8 cellular contexts compared by ENCODE assay signal in the genomic region with DNA sequence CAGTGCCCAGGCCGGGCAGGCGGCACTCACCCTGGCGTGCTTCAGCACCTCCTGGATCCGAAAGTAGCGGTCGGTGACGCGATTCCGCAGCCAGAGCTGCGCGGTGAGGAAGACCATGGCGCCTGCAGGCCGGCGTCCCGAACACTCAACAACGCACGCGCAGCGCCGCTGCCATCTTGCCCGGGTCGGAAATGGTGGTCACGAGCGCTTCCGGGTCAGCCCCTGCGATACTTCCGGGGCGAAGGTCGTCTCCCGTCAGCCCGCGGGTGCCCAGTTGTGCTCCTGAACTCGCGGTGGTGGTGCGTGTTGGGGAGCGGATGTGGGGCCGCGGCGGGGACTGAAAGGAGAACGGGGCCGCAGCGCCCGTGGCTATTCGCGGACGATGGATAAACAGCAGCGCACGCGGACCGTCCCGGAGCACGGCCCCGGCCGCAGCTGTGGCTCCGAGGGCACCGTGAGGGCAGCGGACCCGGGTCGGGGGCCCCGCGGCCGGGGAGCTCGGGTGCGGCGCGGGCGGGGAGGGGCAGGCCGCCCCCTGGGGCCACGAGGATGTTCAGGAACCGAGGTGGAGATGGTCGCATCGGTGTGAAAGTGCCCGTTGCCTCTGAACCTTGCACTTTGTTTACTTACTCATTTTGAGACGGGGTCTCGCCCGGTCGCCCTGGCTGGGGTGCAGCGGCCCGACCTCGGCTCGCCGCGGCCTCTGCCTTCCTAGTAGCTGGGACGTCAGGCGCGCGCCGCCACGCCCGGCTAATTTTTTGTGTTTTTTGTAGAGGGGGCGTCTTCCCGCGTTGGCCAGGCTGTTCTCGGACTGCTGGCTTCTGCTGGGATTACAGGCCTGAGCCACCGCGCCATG. TPM values are rescaled to one million over a fixed set of nuclear protein-coding genes. Genes with fewer than 3 reads are reported as not detected.
DNase-seq lines count a peak whose midpoint lies in the region; ATAC-seq and TF ChIP-seq lines count a peak whose summit lies in the region.

A gene (minus strand): TSS at position 193 of the 856 bp plus-strand sequence. CDS start 76 bp downstream, at position 117.

- peak; percentile 86 for ATAC-seq in HG02588 (IDR thresholded peaks at IDR 0.05; ENCODE audit: unreplicated experiment)
- ATAC-seq in omental fat pad (ENCODE audit: low FRiP score) = peak; percentile 86

- H2AFZ ChIP-seq in SK-N-SH (ENCODE audit: low read depth) = peak within 1 kb of the TSS; percentile 65; the same call in 1 of the 2 replicates

- CTCF ChIA-PET in GM10248 (lab: Yijun Ruan, JAX) (interaction anchor here (0.9 to 3.1 kb wide), 5 partner anchors 9 to 98 kb away, joined by 3 to 11 read pairs (median 5); no protein-coding TSS in a partner anchor), SK-N-SH (lab: Yijun Ruan, JAX) (interaction anchor here (1.0 to 3.5 kb wide), 4 partner anchors 9 to 34 kb away, joined by 3 to 14 read pairs (median 10); a partner anchor contains a TSS)

- peak within 1 kb of the TSS; percentile 87 for H3K4me2 ChIP-seq in SK-N-SH

- H4K20me1 ChIP-seq in SK-N-SH (ENCODE audit: insufficient read depth) = no peaks in the 10 kb centered on the region

- TF ChIP-seq EP300 in SK-N-SH (IDR thresholded peaks at IDR 0.05; ENCODE audit: borderline replicate concordance in 1 of 2, low read depth in 1 of 2, low read length in 1 of 2) = no peak

- H3F3A ChIP-seq in SK-N-SH (replicated peaks; ENCODE audit: insufficient read depth) = peaks cover 30% of the 10 kb centered on the region

- no peaks in the 10 kb centered on the region for H3K27me3 ChIP-seq in SK-N-SH (ENCODE audit: insufficient read depth)

- peaks cover 12 to 16% of the 10 kb centered on the region in 2 experiments for H3K36me3 ChIP-seq in SK-N-SH (replicated peaks in 1 of 2; ENCODE audit: control insufficient read depth in 1 of 2, insufficient read depth in 2 of 2, low read length in 1 of 2)

- peaks cover 69% of the 10 kb centered on the region for H3K79me2 ChIP-seq in SK-N-SH (ENCODE audit: insufficient read depth)

- peak; percentile 97 for DNase-seq in GM10248 (ENCODE audit: extremely low spot score)
- DNase-seq in NCI-H1092 (lab: John Stamatoyannopoulos, UW) = peak; percentile 83
- peak; percentile 98 for DNase-seq in SK-N-SH
- peak; percentile 96 for DNase-seq in activated naive CD4-positive, alpha-beta T cell treated with anti-CD3 and anti-CD28 coated beads, Interleukin-2, amount 50 U/mL, for 16 hours
- peak; percentile 20 for DNase-seq in glomerular endothelial cell (ENCODE audit: extremely low read depth, low read depth, low spot score)
- DNase-seq in omental fat pad (ENCODE audit: low spot score) = peak; percentile 88

- H3K4me1 ChIP-seq in SK-N-SH (ENCODE audit: control insufficient read depth in 1 of 2, insufficient read depth in 2 of 2, low read depth in 1 of 2, low read length in 1 of 2) = peaks cover 11 to 15% of the 10 kb centered on the region in 2 experiments; a peak in 3 of 4 replicates

- H3K9me3 ChIP-seq in SK-N-SH = no peaks in the 10 kb centered on the region

- H3K27ac ChIP-seq in SK-N-SH (ENCODE audit: low read depth in 2 of 2, low read length in 1 of 2) (peak within 1 kb of the TSS; percentile 72 to 77), temporal lobe (ENCODE audit: low read depth, low read length) (peak within 1 kb of the TSS; percentile 76)

- TF ChIP-seq CTCF in GM10248 (IDR thresholded peaks at IDR 0.05; ENCODE audit: control extremely low read depth, extremely low read depth, low read depth, missing control alignments) (no peak), SK-N-SH (IDR thresholded peaks at IDR 0.05) (no peak), omental fat pad (IDR thresholded peaks at IDR 0.05) (no peak)

- no peak for TF ChIP-seq RAD21 in SK-N-SH (IDR thresholded peaks at IDR 0.05; ENCODE audit: low read length)

- H3K4me3 ChIP-seq in SK-N-SH (ENCODE audit: low read depth in 2 of 2, low read length in 1 of 2) = peak within 1 kb of the TSS; percentile 74 to 77

- POLR2A ChIA-PET in GM10248 (lab: Yijun Ruan, JAX) = no interaction called here
- POLR2A ChIA-PET in SK-N-SH (lab: Yijun Ruan, JAX) = interaction anchor here (0.6 to 3.3 kb wide), 7 partner anchors 8 to 208 kb away, joined by 3 to 18 read pairs (median 3); a partner anchor contains a TSS

- no peaks in the 10 kb centered on the region for H3K9me2 ChIP-seq in SK-N-SH

- H3K9ac ChIP-seq in SK-N-SH = peak within 1 kb of the TSS; percentile 88

- 3% methylated on average over 6 of the region's 96 CpGs for WGBS in SK-N-SH (ENCODE audit: low lambda C conversion rate)

TF ChIP-seq in SK-N-SH, 30 proteins besides CTCF, POLR2A, EP300 and RAD21 (continues in another document):
- no peak for TF ChIP-seq RXRA (IDR thresholded peaks at IDR 0.05; ENCODE audit: borderline replicate concordance, low read depth)
- TF ChIP-seq JUND (IDR thresholded peaks at IDR 0.05) = no peak
- TF ChIP-seq FOXJ3 (CRISPR knock-in tag; IDR thresholded peaks at IDR 0.05) = no peak
- TF ChIP-seq FOSL2 (IDR thresholded peaks at IDR 0.05; ENCODE audit: borderline replicate concordance, low read depth) = no peak
- TF ChIP-seq, protein P1, sequence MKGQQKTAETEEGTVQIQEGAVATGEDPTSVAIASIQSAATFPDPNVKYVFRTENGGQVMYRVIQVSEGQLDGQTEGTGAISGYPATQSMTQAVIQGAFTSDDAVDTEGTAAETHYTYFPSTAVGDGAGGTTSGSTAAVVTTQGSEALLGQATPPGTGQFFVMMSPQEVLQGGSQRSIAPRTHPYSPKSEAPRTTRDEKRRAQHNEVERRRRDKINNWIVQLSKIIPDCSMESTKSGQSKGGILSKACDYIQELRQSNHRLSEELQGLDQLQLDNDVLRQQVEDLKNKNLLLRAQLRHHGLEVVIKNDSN (IDR thresholded peaks at IDR 0.05; ENCODE audit: borderline replicate concordance, low read depth) = no peak
- TF ChIP-seq RCOR1 (IDR thresholded peaks at IDR 0.05; ENCODE audit: low read length) = no peak
- TF ChIP-seq, protein P2, sequence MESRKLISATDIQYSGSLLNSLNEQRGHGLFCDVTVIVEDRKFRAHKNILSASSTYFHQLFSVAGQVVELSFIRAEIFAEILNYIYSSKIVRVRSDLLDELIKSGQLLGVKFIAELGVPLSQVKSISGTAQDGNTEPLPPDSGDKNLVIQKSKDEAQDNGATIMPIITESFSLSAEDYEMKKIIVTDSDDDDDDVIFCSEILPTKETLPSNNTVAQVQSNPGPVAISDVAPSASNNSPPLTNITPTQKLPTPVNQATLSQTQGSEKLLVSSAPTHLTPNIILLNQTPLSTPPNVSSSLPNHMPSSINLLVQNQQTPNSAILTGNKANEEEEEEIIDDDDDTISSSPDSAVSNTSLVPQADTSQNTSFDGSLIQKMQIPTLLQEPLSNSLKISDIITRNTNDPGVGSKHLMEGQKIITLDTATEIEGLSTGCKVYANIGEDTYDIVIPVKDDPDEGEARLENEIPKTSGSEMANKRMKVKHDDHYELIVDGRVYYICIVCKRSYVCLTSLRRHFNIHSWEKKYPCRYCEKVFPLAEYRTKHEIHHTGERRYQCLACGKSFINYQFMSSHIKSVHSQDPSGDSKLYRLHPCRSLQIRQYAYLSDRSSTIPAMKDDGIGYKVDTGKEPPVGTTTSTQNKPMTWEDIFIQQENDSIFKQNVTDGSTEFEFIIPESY (IDR thresholded peaks at IDR 0.05; ENCODE audit: borderline replicate concordance, low read depth) = peak; percentile 81; the same call in 1 of the 2 replicates
- TF ChIP-seq, protein P3, sequence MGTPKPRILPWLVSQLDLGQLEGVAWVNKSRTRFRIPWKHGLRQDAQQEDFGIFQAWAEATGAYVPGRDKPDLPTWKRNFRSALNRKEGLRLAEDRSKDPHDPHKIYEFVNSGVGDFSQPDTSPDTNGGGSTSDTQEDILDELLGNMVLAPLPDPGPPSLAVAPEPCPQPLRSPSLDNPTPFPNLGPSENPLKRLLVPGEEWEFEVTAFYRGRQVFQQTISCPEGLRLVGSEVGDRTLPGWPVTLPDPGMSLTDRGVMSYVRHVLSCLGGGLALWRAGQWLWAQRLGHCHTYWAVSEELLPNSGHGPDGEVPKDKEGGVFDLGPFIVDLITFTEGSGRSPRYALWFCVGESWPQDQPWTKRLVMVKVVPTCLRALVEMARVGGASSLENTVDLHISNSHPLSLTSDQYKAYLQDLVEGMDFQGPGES (IDR thresholded peaks at IDR 0.05; ENCODE audit: low read depth, low read length) = no peak
- peak; percentile 98 for TF ChIP-seq GABPA (IDR thresholded peaks at IDR 0.05; ENCODE audit: low read depth)
- TF ChIP-seq NRF1 (IDR thresholded peaks at IDR 0.05; ENCODE audit: low read depth, low read length) = peak; percentile 68
- TF ChIP-seq TEAD4 (IDR thresholded peaks at IDR 0.05; ENCODE audit: borderline replicate concordance, insufficient read depth) = 0 out of 2 replicates have a peak, but pooled peaks have one; percentile 35
- TF ChIP-seq YY1 (IDR thresholded peaks at IDR 0.05; ENCODE audit: low read depth) = peak; percentile 93; the same call in 1 of the 2 replicates
- TF ChIP-seq SIN3A (IDR thresholded peaks at IDR 0.05; ENCODE audit: borderline replicate concordance, low read depth, low read length) = peak; percentile 74; the same call in 1 of the 2 replicates
- peak; percentile 80 for TF ChIP-seq ELF1 (IDR thresholded peaks at IDR 0.05)
- TF ChIP-seq RFX5 (IDR thresholded peaks at IDR 0.05; ENCODE audit: low read length) = no peak

RNA-seq across cellular contexts. Expression of the gene that starts here (rescaled TPM):
- polyA plus RNA-seq in SK-N-SH (2012; rRNA removed) = 159 and 210 TPM in 2 replicates
- 202 and 236 TPM in 2 replicates for polyA plus RNA-seq in SK-N-SH (2012; cell fraction: cytosol; rRNA removed)
- 104 and 133 TPM in 2 replicates for polyA plus RNA-seq in SK-N-SH (2012; cell fraction: nucleus; rRNA removed)
- total RNA-seq in glomerular endothelial cell (125 and 128 TPM in 2 replicates), omental fat pad (100 to 1,000 TPM; 106 to 170 (median 136) TPM), temporal lobe (38.1 TPM)

Comparison
In these comparisons a context has a peak if more than half of its experiments do, and no peak if none do; other contexts are left out.
1. Peak in every context shown above with its lines: DNase-seq, ATAC-seq, H3K4me3 ChIP-seq and H3K27ac ChIP-seq.
2. DNase-seq: peak in every context shown above with its lines; median percentile 98 in SK-N-SH; 97 in GM10248; 96 in activated naive CD4-positive, alpha-beta T cell treated with anti-CD3 and anti-CD28 coated beads, Interleukin-2, amount 50 U/mL, for 16 hours; 88 in omental fat pad; 83 in NCI-H1092; 20 in glomerular endothelial cell.